Comparison of ENCODE assay signal across 3 cellular contexts in the genomic region with DNA sequence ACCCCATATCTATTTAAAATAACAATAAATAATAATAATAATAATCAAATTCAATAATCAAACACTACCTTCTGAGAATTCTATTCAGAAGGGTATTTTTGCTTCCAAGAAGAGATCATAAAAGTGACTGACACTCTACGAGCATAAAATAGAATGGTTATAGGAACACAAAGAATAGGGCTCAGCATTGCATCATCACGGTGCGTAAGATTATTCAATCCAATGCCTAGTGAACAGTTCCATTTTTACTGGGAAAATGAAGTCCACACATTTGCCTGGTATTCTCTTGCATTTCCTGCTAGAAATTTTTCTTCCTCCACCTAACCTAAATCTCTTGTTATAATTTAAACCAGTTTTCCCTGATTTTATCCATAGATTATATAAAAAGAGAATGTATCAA.
TF ChIP-seq lines count a peak whose summit lies in the region.

No MANE protein-coding gene starts in this region.

TF ChIP-seq in HepG2, 621 proteins besides CTCF, POLR2A, EP300 and RAD21:
- no peak for TF ChIP-seq ZNF33A (CRISPR knock-in tag; IDR thresholded peaks at IDR 0.05; ENCODE audit: borderline replicate concordance)
- peak; percentile 63; the same call in 1 of the 2 replicates for TF ChIP-seq CEBPB (IDR thresholded peaks at IDR 0.05; ENCODE audit: borderline replicate concordance, low read depth, low read length)
- no peak for TF ChIP-seq ZNF180 (CRISPR knock-in tag; IDR thresholded peaks at IDR 0.05; ENCODE audit: borderline replicate concordance, low read depth)
- 0 out of 2 replicates have a peak, but pooled peaks have one; percentile 20 for TF ChIP-seq ATF7 (IDR thresholded peaks at IDR 0.05)
- no peak for TF ChIP-seq ATF7 (CRISPR knock-in tag; IDR thresholded peaks at IDR 0.05)
- TF ChIP-seq, protein P1, sequence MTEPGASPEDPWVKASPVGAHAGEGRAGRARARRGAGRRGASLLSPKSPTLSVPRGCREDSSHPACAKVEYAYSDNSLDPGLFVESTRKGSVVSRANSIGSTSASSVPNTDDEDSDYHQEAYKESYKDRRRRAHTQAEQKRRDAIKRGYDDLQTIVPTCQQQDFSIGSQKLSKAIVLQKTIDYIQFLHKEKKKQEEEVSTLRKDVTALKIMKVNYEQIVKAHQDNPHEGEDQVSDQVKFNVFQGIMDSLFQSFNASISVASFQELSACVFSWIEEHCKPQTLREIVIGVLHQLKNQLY (CRISPR knock-in tag; IDR thresholded peaks at IDR 0.05): no peak

TF ChIP-seq in IMR-90, 13 proteins besides CTCF, POLR2A, EP300 and RAD21:
- TF ChIP-seq, protein P2, sequence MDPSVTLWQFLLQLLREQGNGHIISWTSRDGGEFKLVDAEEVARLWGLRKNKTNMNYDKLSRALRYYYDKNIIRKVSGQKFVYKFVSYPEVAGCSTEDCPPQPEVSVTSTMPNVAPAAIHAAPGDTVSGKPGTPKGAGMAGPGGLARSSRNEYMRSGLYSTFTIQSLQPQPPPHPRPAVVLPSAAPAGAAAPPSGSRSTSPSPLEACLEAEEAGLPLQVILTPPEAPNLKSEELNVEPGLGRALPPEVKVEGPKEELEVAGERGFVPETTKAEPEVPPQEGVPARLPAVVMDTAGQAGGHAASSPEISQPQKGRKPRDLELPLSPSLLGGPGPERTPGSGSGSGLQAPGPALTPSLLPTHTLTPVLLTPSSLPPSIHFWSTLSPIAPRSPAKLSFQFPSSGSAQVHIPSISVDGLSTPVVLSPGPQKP (IDR thresholded peaks at IDR 0.05; ENCODE audit: borderline replicate concordance, low read depth, low read length): no peak
- no peak for TF ChIP-seq FOS (IDR thresholded peaks at IDR 0.05; ENCODE audit: low read depth, low read length)
- peak; percentile 61; the same call in 1 of the 2 replicates for TF ChIP-seq CEBPB (IDR thresholded peaks at IDR 0.05; ENCODE audit: low read depth, low read length)
- no peak for TF ChIP-seq NFE2L2 (IDR thresholded peaks at IDR 0.05; ENCODE audit: low read depth, low read length)
- TF ChIP-seq MXI1 (IDR thresholded peaks at IDR 0.05; ENCODE audit: borderline replicate concordance, low read depth, low read length): no peak

TF ChIP-seq in K562, 482 proteins besides CTCF, POLR2A, EP300 and RAD21:
- TF ChIP-seq, protein P3, sequence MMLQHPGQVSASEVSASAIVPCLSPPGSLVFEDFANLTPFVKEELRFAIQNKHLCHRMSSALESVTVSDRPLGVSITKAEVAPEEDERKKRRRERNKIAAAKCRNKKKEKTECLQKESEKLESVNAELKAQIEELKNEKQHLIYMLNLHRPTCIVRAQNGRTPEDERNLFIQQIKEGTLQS (IDR thresholded peaks at IDR 0.05): peak; percentile 31; the same call in 1 of the 2 replicates
- TF ChIP-seq, protein P3 (CRISPR knock-in tag; conservative IDR thresholded peaks at IDR 0.05): no peak
- TF ChIP-seq, protein P4, sequence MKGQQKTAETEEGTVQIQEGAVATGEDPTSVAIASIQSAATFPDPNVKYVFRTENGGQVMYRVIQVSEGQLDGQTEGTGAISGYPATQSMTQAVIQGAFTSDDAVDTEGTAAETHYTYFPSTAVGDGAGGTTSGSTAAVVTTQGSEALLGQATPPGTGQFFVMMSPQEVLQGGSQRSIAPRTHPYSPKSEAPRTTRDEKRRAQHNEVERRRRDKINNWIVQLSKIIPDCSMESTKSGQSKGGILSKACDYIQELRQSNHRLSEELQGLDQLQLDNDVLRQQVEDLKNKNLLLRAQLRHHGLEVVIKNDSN (CRISPR knock-in tag; IDR thresholded peaks at IDR 0.05): no peak
